ENCODE assay signal across 25 cellular contexts in the genomic region with DNA sequence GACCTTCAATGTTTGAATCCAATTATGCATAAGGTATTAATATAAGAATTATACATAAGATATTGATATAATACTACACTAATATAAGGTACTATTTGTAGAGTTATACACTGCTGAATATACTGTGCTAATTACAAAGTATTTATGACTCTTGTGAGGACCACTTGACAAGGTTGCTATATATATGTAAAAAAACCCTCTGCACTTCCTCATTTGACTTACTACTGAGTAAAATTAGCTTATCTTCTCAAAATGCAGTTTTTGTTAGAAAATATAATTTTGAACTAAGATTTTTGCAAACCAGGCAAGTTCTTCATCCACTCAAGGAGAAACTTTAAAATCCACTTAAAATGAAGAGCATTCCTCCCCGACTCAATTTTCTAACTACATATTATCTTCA.
"Had no signal": no experiment of that assay in that cellular context is flagged by ENCODE, and none has a peak within 500 bp of the region (broad histone marks: within the 10 kb centered on the region; RNA-seq: fewer than 3 reads in every experiment).

No MANE protein-coding gene starts in this region.

- H3K27me3 ChIP-seq: esophagus squamous epithelium, heart right ventricle, left lung, neural progenitor cell, right lobe of liver, tibial nerve, upper lobe of left lung, uterus had no signal

- H3K4me2 ChIP-seq: neural progenitor cell had no signal

- DNase-seq: effector memory CD8-positive, alpha-beta T cell; erythroblast; esophagus squamous epithelium; foreskin melanocyte; glutamatergic neuron; heart right ventricle; hippocampal formation; left cardiac atrium; left lung; mesenchymal stem cell; mucosa of descending colon; naive B cell; right lobe of liver; small intestine; stimulated activated CD4-positive, alpha-beta T cell treated with anti-CD3 and anti-CD28 coated beads, Interleukin-15, amount 100 ng/mL, for 24 hours; stimulated activated CD4-positive, alpha-beta T cell treated with anti-CD3 and anti-CD28 coated beads, Interleukin-2, amount 100 ng/mL, for 48 hours; stimulated activated naive B cell treated with anti-CD40 and anti-IgM and Interleukin-4, amounts not matched to agents 10 μg/mL and 1 μg/mL and 100 μg/mL, for 72 hours; upper lobe of left lung; uterus had no signal

- H3K79me2 ChIP-seq: parathyroid adenoma had no signal

- H3K9me3 ChIP-seq: esophagus squamous epithelium, heart right ventricle, left lung, mucosa of descending colon, right lobe of liver, thoracic aorta, tibial nerve, upper lobe of left lung, uterus had no signal

- H2AFZ ChIP-seq: neural progenitor cell, parathyroid adenoma had no signal

- H3K4me1 ChIP-seq: esophagus squamous epithelium, heart right ventricle, left lung, neural progenitor cell, parathyroid adenoma, right lobe of liver, tibial nerve, upper lobe of left lung, uterus had no signal

- H3K4me3 ChIP-seq: esophagus squamous epithelium, heart right ventricle, left lung, mucosa of descending colon, neural progenitor cell, right lobe of liver, thoracic aorta, tibial nerve, upper lobe of left lung, uterus had no signal

- ATAC-seq: effector memory CD8-positive, alpha-beta T cell; heart right ventricle; left cardiac atrium; left lung; mucosa of descending colon; right lobe of liver; stimulated activated naive B cell treated with anti-CD40 and anti-IgM and Interleukin-4, amounts not matched to agents 10 μg/mL and 1 μg/mL and 100 μg/mL, for 72 hours had no signal

- H3K27ac ChIP-seq: esophagus squamous epithelium, heart right ventricle, left lung, neural progenitor cell, parathyroid adenoma, right lobe of liver, thoracic aorta, tibial nerve, upper lobe of left lung, uterus had no signal

- FAIRE-seq: endometrium, islet of Langerhans, small intestine had no signal

- H3K9ac ChIP-seq: neural progenitor cell, parathyroid adenoma had no signal

- H3K36me3 ChIP-seq: uterus had no signal
